Comparison of ENCODE assay signal across 8 cellular contexts in genomic region chr2:119760876-119761275, GRCh38. TPM values are rescaled to one million over a fixed set of nuclear protein-coding genes. Genes with fewer than 3 reads are reported as not detected.
DNase-seq lines count a peak whose midpoint lies in the region; ATAC-seq and TF ChIP-seq lines count a peak whose summit lies in the region.

No MANE protein-coding gene starts in this region.

- ATAC-seq in right cardiac atrium, result no peak

- H3K27ac ChIP-seq in right cardiac atrium (ENCODE audit: low read length) (no peak overlapping the region), spleen (no peak overlapping the region)

- no peak for TF ChIP-seq POLR2A in spleen (IDR thresholded peaks at IDR 0.05)

- H3K4me3 ChIP-seq in WI38 (ENCODE audit: low read depth, low read length) (peak overlapping the region; percentile 85), right cardiac atrium (ENCODE audit: low read length) (peak overlapping the region; percentile 97), spleen (peak overlapping the region; percentile 77 to 91 (median 80))

- 7% methylated on average over 5 of the region's 5 CpGs for WGBS in right cardiac atrium
- WGBS in spleen, 5 donors, result 8 to 16% (median 13%) methylated on average over 5 of the region's 5 CpGs

- H3K4me1 ChIP-seq in right cardiac atrium (ENCODE audit: control insufficient read depth, insufficient read depth, low read length), result no peaks in the 10 kb centered on the region
- H3K4me1 ChIP-seq in spleen, result peaks cover 6 to 60% (median 34%) of the 10 kb centered on the region in 6 donors

- intact Hi-C loops in right cardiac atrium (cut with DNase I) (no loop called here), spleen (cut with DNase I; ENCODE audit: low total_unique reads) (no loop called here)

- TF ChIP-seq CTCF in WI38 (IDR thresholded peaks at IDR 0.05; ENCODE audit: low read depth, low read length) (no peak), spleen (IDR thresholded peaks at IDR 0.05 in 8 of 11, conservative IDR thresholded peaks at IDR 0.05 in 3 of 11) (no peak)

- no peaks in the 10 kb centered on the region for H3K36me3 ChIP-seq in spleen

- H3K27me3 ChIP-seq in right cardiac atrium (ENCODE audit: control insufficient read depth, insufficient read depth) (no peaks in the 10 kb centered on the region), spleen (replicated peaks in 1 of 7) (no peaks in the 10 kb centered on the region)

- DNase-seq in AG08395 (ENCODE audit: low spot score), result peak; percentile 10
- DNase-seq in H4 (ENCODE audit: low spot score), result peak; percentile 18
- no peak for DNase-seq in right cardiac atrium
- no peak for DNase-seq in spleen
- DNase-seq in anterior cingulate cortex (lab: John Stamatoyannopoulos, UW), result no peak
- DNase-seq in activated CD8-positive, alpha-beta memory T cell treated with anti-CD3 and anti-CD28 coated beads for 24 hours, result no peak
- no peak for DNase-seq in germinal center (ENCODE audit: low spot score)

- H3K9me3 ChIP-seq in right cardiac atrium (ENCODE audit: control insufficient read depth, low read length), result no peaks in the 10 kb centered on the region
- H3K9me3 ChIP-seq in spleen, result no peaks in the 10 kb centered on the region

RNA-seq across cellular contexts. Expression of gene PTPN4, which starts 1.2 kb away (rescaled TPM):
- total RNA-seq in H4 (2014; rRNA removed; shearing (Covaris generic)), result 11.9 and 15.1 TPM in 2 replicates
- 10 to 100 TPM; 28.4 to 42.6 (median 38.7) TPM for total RNA-seq in right cardiac atrium
- polyA plus RNA-seq in right cardiac atrium, result 6.5 TPM
- 10 to 100 TPM; 32.4 to 50.9 (median 41.5) TPM for total RNA-seq in spleen
- polyA plus RNA-seq in spleen, result 1 to 10 TPM; 2.4 to 5.6 (median 5.2) TPM

Comparison
In these comparisons a context has a peak if more than half of its experiments do, and no peak if none do; other contexts are left out.
1. DNase-seq: peak in AG08395 (single experiment) and H4 (single experiment); none in right cardiac atrium (0 of 3), spleen (single experiment), anterior cingulate cortex (0 of 58), activated CD8-positive, alpha-beta memory T cell treated with anti-CD3 and anti-CD28 coated beads for 24 hours (single experiment) and germinal center (single experiment).
2. Peak in every context shown above with its lines, with median percentiles within 50 percentile points of each other: H3K4me3 ChIP-seq.